Comparison of ENCODE assay signal across 25 cellular contexts in genomic region chr22:47517062-47517461, GRCh38.
"Had no signal": no experiment of that assay in that cellular context is flagged by ENCODE, and none has a peak within 500 bp of the region (broad histone marks: within the 10 kb centered on the region; RNA-seq: fewer than 3 reads in every experiment).

No MANE protein-coding gene starts in this region.

- H3K27ac Mint-ChIP-seq: naive thymus-derived CD4-positive, alpha-beta T cell; natural killer cell; nephron; neural progenitor cell; progenitor cell of endocrine pancreas; stimulated activated memory B cell treated with anti-CD40 and anti-IgM and Interleukin-4, amounts not matched to agents 10 μg/mL and 1 μg/mL and 100 μg/mL, for 72 hours; stimulated activated naive CD8-positive, alpha-beta T cell treated with anti-CD3 and anti-CD28 coated beads, Interleukin-15, amount 100 ng/mL, for 72 hours had no signal

- H3K9me3 Mint-ChIP-seq: natural killer cell; neural progenitor cell; stimulated activated memory B cell treated with anti-CD40 and anti-IgM and Interleukin-4, amounts not matched to agents 10 μg/mL and 1 μg/mL and 100 μg/mL, for 72 hours; stimulated activated naive CD8-positive, alpha-beta T cell treated with anti-CD3 and anti-CD28 coated beads, Interleukin-15, amount 100 ng/mL, for 72 hours had no signal

- H3K4me3 Mint-ChIP-seq: naive thymus-derived CD4-positive, alpha-beta T cell; natural killer cell; nephron; neural progenitor cell; stimulated activated memory B cell treated with anti-CD40 and anti-IgM and Interleukin-4, amounts not matched to agents 10 μg/mL and 1 μg/mL and 100 μg/mL, for 72 hours; stimulated activated naive CD8-positive, alpha-beta T cell treated with anti-CD3 and anti-CD28 coated beads, Interleukin-15, amount 100 ng/mL, for 72 hours had no signal

- H3K27me3 Mint-ChIP-seq: progenitor cell of endocrine pancreas; stimulated activated memory B cell treated with anti-CD40 and anti-IgM and Interleukin-4, amounts not matched to agents 10 μg/mL and 1 μg/mL and 100 μg/mL, for 72 hours; stimulated activated naive CD8-positive, alpha-beta T cell treated with anti-CD3 and anti-CD28 coated beads, Interleukin-15, amount 100 ng/mL, for 72 hours had no signal

- H3K4me1 Mint-ChIP-seq: naive thymus-derived CD4-positive, alpha-beta T cell; natural killer cell; nephron; neural progenitor cell; stimulated activated memory B cell treated with anti-CD40 and anti-IgM and Interleukin-4, amounts not matched to agents 10 μg/mL and 1 μg/mL and 100 μg/mL, for 72 hours; stimulated activated naive CD8-positive, alpha-beta T cell treated with anti-CD3 and anti-CD28 coated beads, Interleukin-15, amount 100 ng/mL, for 72 hours had no signal

- H3K36me3 Mint-ChIP-seq: naive thymus-derived CD4-positive, alpha-beta T cell; natural killer cell; neural progenitor cell; stimulated activated memory B cell treated with anti-CD40 and anti-IgM and Interleukin-4, amounts not matched to agents 10 μg/mL and 1 μg/mL and 100 μg/mL, for 72 hours had no signal

- DNase-seq: naive thymus-derived CD4-positive, alpha-beta T cell; natural killer cell; occipital lobe; ovary; posterior cingulate gyrus; psoas muscle; right cardiac atrium; right lobe of liver; spleen; stimulated activated CD4-positive, alpha-beta T cell treated with anti-CD3 and anti-CD28 coated beads, Interleukin-12 subunit alpha, Interleukin-12 subunit beta, amount 100 ng/mL, for 4 hours; stimulated activated CD4-positive, alpha-beta T cell treated with anti-CD3 and anti-CD28 coated beads, Interleukin-1b, Interleukin-23, amount 100 ng/mL, for 48 hours; stimulated activated CD4-positive, alpha-beta T cell treated with anti-CD3 and anti-CD28 coated beads, Interleukin-4, amount 100 ng/mL, for 1 hour; stimulated activated CD4-positive, alpha-beta T cell treated with anti-CD3 and anti-CD28 coated beads, Interleukin-4, amount 100 ng/mL, for 4 hours; stimulated activated CD8-positive, alpha-beta memory T cell treated with anti-CD3 and anti-CD28 coated beads, Interleukin-4, amount 100 ng/mL, for 48 hours; stimulated activated naive CD4-positive, alpha-beta T cell; stimulated activated naive CD8-positive, alpha-beta T cell treated with anti-CD3 and anti-CD28 coated beads, Interleukin-15, amount 100 ng/mL, for 72 hours; stimulated activated naive CD8-positive, alpha-beta T cell treated with anti-CD3 and anti-CD28 coated beads, Interleukin-15, Interleukin-2, amounts not matched to agents 100 U/mL and 50 U/mL, for 24 hours; substantia nigra; thyroid gland; trophoblast cell; upper lobe of left lung had no signal

- ATAC-seq: naive thymus-derived CD4-positive, alpha-beta T cell; natural killer cell; psoas muscle; right cardiac atrium; right lobe of liver; stimulated activated memory B cell treated with anti-CD40 and anti-IgM and Interleukin-4, amounts not matched to agents 10 μg/mL and 1 μg/mL and 100 μg/mL, for 72 hours; stimulated activated naive CD8-positive, alpha-beta T cell treated with anti-CD3 and anti-CD28 coated beads, Interleukin-15, amount 100 ng/mL, for 72 hours; stimulated activated naive CD8-positive, alpha-beta T cell treated with anti-CD3 and anti-CD28 coated beads, Interleukin-15, Interleukin-2, amounts not matched to agents 100 U/mL and 50 U/mL, for 24 hours had no signal
